ENCODE assay signal across 2 cellular contexts in genomic region chr6:30311101-30311500, GRCh38.
A peak's percentile ranks its signal among the peaks of the same experiment; 100 is the strongest.
TF ChIP-seq lines count a peak whose summit lies in the region.

No MANE protein-coding gene starts in this region.

TF ChIP-seq in Ishikawa, 13 proteins besides CTCF, POLR2A, EP300 and RAD21 (continued from another document):
- peak; percentile 77 for TF ChIP-seq REST (IDR thresholded peaks at IDR 0.05; ENCODE audit: low read depth)

TF ChIP-seq in GM12878, 131 proteins besides CTCF, POLR2A, EP300 and RAD21 (continued from another document):
- TF ChIP-seq REST (IDR thresholded peaks at IDR 0.05; ENCODE audit: low read depth, low read length): peak; percentile 65; the same call in 1 of the 2 replicates
